9 cellular contexts compared by ENCODE assay signal in genomic region chr13:44972956-44973581, GRCh38. TPM values are rescaled to one million over a fixed set of nuclear protein-coding genes. Genes with fewer than 3 reads are reported as not detected.
DNase-seq lines count a peak whose midpoint lies in the region; ATAC-seq and TF ChIP-seq lines count a peak whose summit lies in the region.
"Had no signal": no experiment of that assay in that cellular context is flagged by ENCODE, and none has a peak within 500 bp of the region (broad histone marks: within the 10 kb centered on the region; RNA-seq: fewer than 3 reads in every experiment).

No MANE protein-coding gene starts in this region.

- no peaks in the 10 kb centered on the region for H3K9me3 Mint-ChIP-seq in natural killer cell
- H3K9me3 Mint-ChIP-seq in natural killer cell treated with Interleukin-12 subunit alpha and Interleukin-12 subunit beta and Interleukin-15 and Interleukin-18, amount 100 ng/mL, for 72 hours = no peaks in the 10 kb centered on the region
- no peaks in the 10 kb centered on the region for H3K9me3 Mint-ChIP-seq in Calu3 (ENCODE audit: low read depth, unreplicated experiment)

- BruUV-seq in Calu3 (replicated peaks; lab: Mats Ljungman, UMichigan) = no TSS peak

- CTCF ChIA-PET in Calu3 (lab: Charles Lee) = no interaction called here

- H3K4me3 Mint-ChIP-seq in natural killer cell (no peak overlapping the region), Calu3 (ENCODE audit: low read depth, unreplicated experiment) (no peak overlapping the region)
- no peak overlapping the region for H3K4me3 Mint-ChIP-seq in natural killer cell treated with Interleukin-12 subunit alpha and Interleukin-12 subunit beta and Interleukin-15 and Interleukin-18, amount 100 ng/mL, for 72 hours
- H3K4me3 Mint-ChIP-seq: activated naive CD8-positive, alpha-beta T cell had no signal

- DNase-seq in natural killer cell (no peak), RKO (ENCODE audit: low spot score) (peak; percentile 51), fibroblast of pulmonary artery (ENCODE audit: low read depth) (peak; percentile 55), testis (no peak), Calu3 (no peak), foreskin melanocyte (no peak)
- no peak for DNase-seq in natural killer cell treated with Interleukin-12 subunit alpha and Interleukin-12 subunit beta and Interleukin-15 and Interleukin-18, amount 100 ng/mL, for 72 hours (ENCODE audit: low spot score)

- H3K27ac ChIP-seq in testis = no peak overlapping the region

- H3K4me3 ChIP-seq in fibroblast of pulmonary artery (replicated peaks; ENCODE audit: low read depth, low read length) = no peak overlapping the region
- H3K4me3 ChIP-seq in testis = no peak overlapping the region

- H3K36me3 ChIP-seq in testis (ENCODE audit: low read depth, missing control alignments) = no peaks in the 10 kb centered on the region

- H3K27ac Mint-ChIP-seq in natural killer cell (no peak overlapping the region), Calu3 (ENCODE audit: unreplicated experiment) (no peak overlapping the region)
- H3K27ac Mint-ChIP-seq in natural killer cell treated with Interleukin-12 subunit alpha and Interleukin-12 subunit beta and Interleukin-15 and Interleukin-18, amount 100 ng/mL, for 72 hours = no peak overlapping the region
- H3K27ac Mint-ChIP-seq: activated naive CD8-positive, alpha-beta T cell had no signal

- no peaks in the 10 kb centered on the region for H3K27me3 ChIP-seq in testis

- ATAC-seq in natural killer cell (no peak), GM18909 (IDR thresholded peaks at IDR 0.05; ENCODE audit: poor library complexity, unreplicated experiment) (no peak)
- ATAC-seq in natural killer cell treated with Interleukin-12 subunit alpha and Interleukin-12 subunit beta and Interleukin-15 and Interleukin-18, amount 100 ng/mL, for 72 hours = no peak

- no peak for TF ChIP-seq POLR2A in testis (IDR thresholded peaks at IDR 0.05)

- no peaks in the 10 kb centered on the region for H3K9me3 ChIP-seq in testis

- H3K4me1 ChIP-seq in testis = peaks cover 3% of the 10 kb centered on the region

- H3K27me3 Mint-ChIP-seq in natural killer cell (ENCODE audit: low read depth in 2 of 2) (no peaks in the 10 kb centered on the region), Calu3 (ENCODE audit: unreplicated experiment) (no peaks in the 10 kb centered on the region)
- no peaks in the 10 kb centered on the region for H3K27me3 Mint-ChIP-seq in natural killer cell treated with Interleukin-12 subunit alpha and Interleukin-12 subunit beta and Interleukin-15 and Interleukin-18, amount 100 ng/mL, for 72 hours
- H3K27me3 Mint-ChIP-seq: activated naive CD8-positive, alpha-beta T cell had no signal

- no peaks in the 10 kb centered on the region for H3K4me1 Mint-ChIP-seq in natural killer cell
- H3K4me1 Mint-ChIP-seq in natural killer cell treated with Interleukin-12 subunit alpha and Interleukin-12 subunit beta and Interleukin-15 and Interleukin-18, amount 100 ng/mL, for 72 hours (ENCODE audit: low read depth in 2 of 2) = no peaks in the 10 kb centered on the region
- no peaks in the 10 kb centered on the region for H3K4me1 Mint-ChIP-seq in Calu3 (ENCODE audit: low read depth, unreplicated experiment)

- TF ChIP-seq CTCF in natural killer cell (IDR thresholded peaks at IDR 0.05) (peak; percentile 46), fibroblast of pulmonary artery (IDR thresholded peaks at IDR 0.05; ENCODE audit: low read length, missing control alignments) (peak; percentile 47), testis (IDR thresholded peaks at IDR 0.05) (peak; percentile 48 to 58 (median 49)), Calu3 (IDR thresholded peaks at IDR 0.05; ENCODE audit: unreplicated experiment) (no peak)

- WGBS in testis, 2 donors = 14 to 30% methylated on average over 3 of the region's 3 CpGs

- intact Hi-C loops in natural killer cell (cut with micrococcal nuclease) (loop anchor here (1.0 to 5.0 kb wide), 2 partner anchors 336 to 1066 kb away; no protein-coding TSS in a partner anchor), testis (cut with DNase I; ENCODE audit: low total_unique reads) (loop anchor here (10.0 kb wide), 1 partner anchor 498 kb away; no protein-coding TSS in a partner anchor), Calu3 (cut with micrococcal nuclease; ENCODE audit: unreplicated experiment) (loop anchor here (5.0 kb wide), 1 partner anchor 334 kb away; no protein-coding TSS in a partner anchor)

- H3K36me3 Mint-ChIP-seq in natural killer cell (peaks cover 4% of the 10 kb centered on the region), Calu3 (ENCODE audit: insufficient read depth, unreplicated experiment) (peaks cover 3% of the 10 kb centered on the region)
- H3K36me3 Mint-ChIP-seq in natural killer cell treated with Interleukin-12 subunit alpha and Interleukin-12 subunit beta and Interleukin-15 and Interleukin-18, amount 100 ng/mL, for 72 hours = peaks cover 1% of the 10 kb centered on the region

RNA-seq across cellular contexts. Expression of gene NUFIP1, which starts 16.2 kb away (rescaled TPM):
- 1 to 10 TPM; 4.1 to 6.2 (median 4.4) TPM for total RNA-seq in natural killer cell
- total RNA-seq in natural killer cell treated with Interleukin-12 subunit alpha and Interleukin-12 subunit beta and Interleukin-15 and Interleukin-18, amount 100 ng/mL, for 72 hours = 1 to 10 TPM; 5.7 to 6.9 TPM
- 1 to 10 TPM; 7.6 to 8.3 TPM for total RNA-seq in testis
- polyA plus RNA-seq in testis (ENCODE audit: insufficient read depth, low read depth, low replicate concordance) = 7.9 TPM
- total RNA-seq in Calu3 (2022) = 6.6 TPM in 2 replicates

RNA-seq across cellular contexts. Expression of gene GPALPP1, which starts 16.3 kb away (rescaled TPM):
- 10 to 100 TPM; 32.4 to 36.6 (median 36.0) TPM for total RNA-seq in natural killer cell
- total RNA-seq in natural killer cell treated with Interleukin-12 subunit alpha and Interleukin-12 subunit beta and Interleukin-15 and Interleukin-18, amount 100 ng/mL, for 72 hours = 10 to 100 TPM; 24.3 to 32.6 TPM
- total RNA-seq in testis = 10 to 100 TPM; 33.8 to 41.3 TPM
- 18.3 TPM for polyA plus RNA-seq in testis (ENCODE audit: insufficient read depth, low read depth, low replicate concordance)
- total RNA-seq in Calu3 (2022) = 21.7 and 23.1 TPM in 2 replicates

Comparison
In these comparisons a context has a peak if more than half of its experiments do, and no peak if none do; other contexts are left out.
1. DNase-seq: peak in RKO (single experiment) and fibroblast of pulmonary artery (single experiment); none in natural killer cell (single experiment), natural killer cell treated with Interleukin-12 subunit alpha and Interleukin-12 subunit beta and Interleukin-15 and Interleukin-18, amount 100 ng/mL, for 72 hours (single experiment), testis (single experiment), Calu3 (single experiment) and foreskin melanocyte (single experiment).